Comparison of ENCODE assay signal across 1 cellular context in the genomic region with DNA sequence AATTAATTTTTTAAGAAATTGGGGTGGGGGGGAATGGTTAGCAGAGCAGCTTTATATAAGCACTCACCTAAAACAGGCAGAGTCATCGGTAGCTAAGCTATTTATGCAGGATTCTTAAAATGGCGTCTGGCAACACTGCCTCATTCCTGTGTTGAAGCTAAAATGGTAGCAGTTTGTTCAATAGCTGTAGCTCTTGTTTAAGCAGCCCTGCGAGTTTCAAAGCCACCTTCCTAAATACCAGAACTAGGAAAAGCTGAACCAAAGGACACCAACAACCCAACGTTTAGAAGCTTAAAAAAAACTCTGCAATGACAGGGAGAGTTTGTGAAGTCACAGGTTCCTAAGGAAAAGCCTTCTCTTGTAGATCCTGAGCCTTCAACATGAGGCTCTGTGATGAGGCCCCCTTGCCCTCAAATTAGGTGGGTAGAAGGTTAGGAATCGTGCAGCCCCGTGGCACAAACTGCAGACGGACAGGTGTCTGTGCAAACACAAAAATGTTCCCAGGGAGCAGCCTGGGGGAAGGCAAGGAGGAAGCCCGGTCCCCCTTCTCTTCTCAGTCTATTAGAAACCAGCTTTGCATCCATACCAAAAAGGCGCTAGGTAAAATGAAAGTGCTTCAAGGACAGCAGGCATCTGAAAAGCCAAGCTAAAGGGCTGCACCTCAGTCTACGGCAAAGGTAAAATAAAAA.
A peak's percentile ranks its signal among the peaks of the same experiment; 100 is the strongest.
TF ChIP-seq lines count a peak whose summit lies in the region.

No MANE protein-coding gene starts in this region.

TF ChIP-seq in HEK293, 187 proteins besides CTCF, POLR2A, EP300 and RAD21 (continued from another document):
- TF ChIP-seq, protein P1, sequence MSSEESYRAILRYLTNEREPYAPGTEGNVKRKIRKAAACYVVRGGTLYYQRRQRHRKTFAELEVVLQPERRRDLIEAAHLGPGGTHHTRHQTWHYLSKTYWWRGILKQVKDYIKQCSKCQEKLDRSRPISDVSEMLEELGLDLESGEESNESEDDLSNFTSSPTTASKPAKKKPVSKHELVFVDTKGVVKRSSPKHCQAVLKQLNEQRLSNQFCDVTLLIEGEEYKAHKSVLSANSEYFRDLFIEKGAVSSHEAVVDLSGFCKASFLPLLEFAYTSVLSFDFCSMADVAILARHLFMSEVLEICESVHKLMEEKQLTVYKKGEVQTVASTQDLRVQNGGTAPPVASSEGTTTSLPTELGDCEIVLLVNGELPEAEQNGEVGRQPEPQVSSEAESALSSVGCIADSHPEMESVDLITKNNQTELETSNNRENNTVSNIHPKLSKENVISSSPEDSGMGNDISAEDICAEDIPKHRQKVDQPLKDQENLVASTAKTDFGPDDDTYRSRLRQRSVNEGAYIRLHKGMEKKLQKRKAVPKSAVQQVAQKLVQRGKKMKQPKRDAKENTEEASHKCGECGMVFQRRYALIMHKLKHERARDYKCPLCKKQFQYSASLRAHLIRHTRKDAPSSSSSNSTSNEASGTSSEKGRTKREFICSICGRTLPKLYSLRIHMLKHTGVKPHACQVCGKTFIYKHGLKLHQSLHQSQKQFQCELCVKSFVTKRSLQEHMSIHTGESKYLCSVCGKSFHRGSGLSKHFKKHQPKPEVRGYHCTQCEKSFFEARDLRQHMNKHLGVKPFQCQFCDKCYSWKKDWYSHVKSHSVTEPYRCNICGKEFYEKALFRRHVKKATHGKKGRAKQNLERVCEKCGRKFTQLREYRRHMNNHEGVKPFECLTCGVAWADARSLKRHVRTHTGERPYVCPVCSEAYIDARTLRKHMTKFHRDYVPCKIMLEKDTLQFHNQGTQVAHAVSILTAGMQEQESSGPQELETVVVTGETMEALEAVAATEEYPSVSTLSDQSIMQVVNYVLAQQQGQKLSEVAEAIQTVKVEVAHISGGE (tag by site-specific recombination; conservative IDR thresholded peaks at IDR 0.05; ENCODE audit: low read depth), result 0 out of 2 replicates have a peak, but pooled peaks have one; percentile 6
